ENCODE assay signal across 8 cellular contexts in the genomic region with DNA sequence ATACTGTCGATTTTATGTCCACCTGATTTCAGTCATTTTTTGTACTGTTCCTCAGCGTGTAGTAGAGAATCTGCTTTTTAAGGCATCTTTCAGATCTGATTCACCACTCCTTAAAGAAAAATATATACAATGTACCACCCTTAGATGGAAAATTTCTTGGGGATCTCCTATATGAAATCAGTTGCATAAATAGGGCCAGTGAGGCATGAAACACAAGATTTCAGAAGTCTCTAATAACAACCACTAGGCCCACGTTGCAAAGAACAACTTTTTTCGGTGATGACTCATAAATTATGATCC. TPM values are rescaled to one million over a fixed set of nuclear protein-coding genes. Genes with fewer than 3 reads are reported as not detected.
DNase-seq lines count a peak whose midpoint lies in the region; ATAC-seq and TF ChIP-seq lines count a peak whose summit lies in the region.

No MANE protein-coding gene starts in this region.

- no peaks in the 10 kb centered on the region for H3K9me3 ChIP-seq in esophagus muscularis mucosa

- POLR2A ChIA-PET in RWPE1 (lab: Yijun Ruan, JAX; ENCODE audit: low non-redundant PET) = interaction anchor here (0.6 kb wide), 1 partner anchor 41 kb away, joined by 3 read pairs; no protein-coding TSS in a partner anchor

- no peak for DNase-seq in activated CD4-positive, alpha-beta T cell treated with anti-CD3 and anti-CD28 coated beads, Interleukin-2, amount 10 ng/mL, durations not matched to agents 24 days and 14 days
- DNase-seq in activated CD4-positive, alpha-beta T cell treated with anti-CD3 and anti-CD28 coated beads, Interleukin-2, amount 50 U/mL, for 4 hours = no peak
- DNase-seq in RWPE1 (ENCODE audit: low spot score) (peak; percentile 43), esophagus muscularis mucosa (ENCODE audit: extremely low spot score) (no peak), pons (ENCODE audit: low spot score) (peak; percentile 9), NCI-H187 (lab: John Stamatoyannopoulos, UW) (no peak), GF-D8 (lab: John Stamatoyannopoulos, UW) (no peak)

- H3K36me3 ChIP-seq in esophagus muscularis mucosa = no peaks in the 10 kb centered on the region

- peaks cover 3% of the 10 kb centered on the region for H3K36me3 Mint-ChIP-seq in activated CD4-positive, alpha-beta T cell treated with anti-CD3 and anti-CD28 coated beads, Interleukin-2, amount 10 ng/mL, durations not matched to agents 24 days and 14 days (ENCODE audit: low read depth)

- TF ChIP-seq CTCF in RWPE1 (conservative IDR thresholded peaks at IDR 0.05; ENCODE audit: low read depth) (no peak), esophagus muscularis mucosa (IDR thresholded peaks at IDR 0.05) (no peak)

- CTCF ChIA-PET in RWPE1 (lab: Yijun Ruan, JAX) = interaction anchor here (1.5 kb wide), 1 partner anchor 192 kb away, joined by 3 read pairs; no protein-coding TSS in a partner anchor

- intact Hi-C loops in activated CD4-positive, alpha-beta T cell treated with anti-CD3 and anti-CD28 coated beads, Interleukin-2, amount 10 ng/mL, durations not matched to agents 24 days and 14 days (cut with micrococcal nuclease) = loop anchor here (1.0 to 10.0 kb wide), 7 partner anchors 23 to 451 kb away; partner anchors contain the start of genes LNX2, MTIF3, POLR1D and RASL11A
- intact Hi-C loops in esophagus muscularis mucosa (cut with DNase I) = loop anchor here (5.0 to 10.0 kb wide), 4 partner anchors 82 to 185 kb away; partner anchors contain the start of genes RASL11A and RPL21

- TF ChIP-seq EP300 in esophagus muscularis mucosa (IDR thresholded peaks at IDR 0.05) = no peak

- ATAC-seq in HG02798 (IDR thresholded peaks at IDR 0.05; ENCODE audit: poor library complexity, unreplicated experiment) = no peak

- H3K9me3 Mint-ChIP-seq in activated CD4-positive, alpha-beta T cell treated with anti-CD3 and anti-CD28 coated beads, Interleukin-2, amount 10 ng/mL, durations not matched to agents 24 days and 14 days = no peaks in the 10 kb centered on the region

- no peak for TF ChIP-seq POLR2A in esophagus muscularis mucosa (IDR thresholded peaks at IDR 0.05; ENCODE audit: low read depth)

- peak overlapping the region; percentile 91 for H3K4me3 Mint-ChIP-seq in activated CD4-positive, alpha-beta T cell treated with anti-CD3 and anti-CD28 coated beads, Interleukin-2, amount 10 ng/mL, durations not matched to agents 24 days and 14 days

- peak overlapping the region; percentile 76 to 94 (median 82) for H3K4me3 ChIP-seq in esophagus muscularis mucosa

- no peaks in the 10 kb centered on the region for H3K27me3 ChIP-seq in esophagus muscularis mucosa

- H3K27me3 Mint-ChIP-seq in activated CD4-positive, alpha-beta T cell treated with anti-CD3 and anti-CD28 coated beads, Interleukin-2, amount 10 ng/mL, durations not matched to agents 24 days and 14 days = no peaks in the 10 kb centered on the region

- peaks cover 43 to 63% (median 59%) of the 10 kb centered on the region in 4 donors for H3K4me1 ChIP-seq in esophagus muscularis mucosa

- H3K4me1 Mint-ChIP-seq in activated CD4-positive, alpha-beta T cell treated with anti-CD3 and anti-CD28 coated beads, Interleukin-2, amount 10 ng/mL, durations not matched to agents 24 days and 14 days = peaks cover 53% of the 10 kb centered on the region

- WGBS in esophagus muscularis mucosa = 10% methylated on average over 4 of the region's 4 CpGs

- H3K27ac ChIP-seq in RWPE1 (peak overlapping the region; percentile 89), esophagus muscularis mucosa (replicated peaks in 1 of 4) (peak overlapping the region; percentile 92 to 98 (median 96))

- H3K27ac Mint-ChIP-seq in activated CD4-positive, alpha-beta T cell treated with anti-CD3 and anti-CD28 coated beads, Interleukin-2, amount 10 ng/mL, durations not matched to agents 24 days and 14 days = peak overlapping the region; percentile 93

RNA-seq across cellular contexts. Expression of gene USP12, which starts 1.4 kb away (rescaled TPM):
- 40.6 and 47.0 TPM in 2 replicates for total RNA-seq in activated CD4-positive, alpha-beta T cell treated with anti-CD3 and anti-CD28 coated beads, Interleukin-2, amount 10 ng/mL, durations not matched to agents 24 days and 14 days
- 100 to 1,000 TPM in 1 of 4 donors, 10 to 100 TPM in 3; 55.6 to 107 (median 87.3) TPM for total RNA-seq in esophagus muscularis mucosa

Comparison
In these comparisons a context has a peak if more than half of its experiments do, and no peak if none do; other contexts are left out.
1. DNase-seq: peak in RWPE1 (single experiment) and pons (single experiment); none in activated CD4-positive, alpha-beta T cell treated with anti-CD3 and anti-CD28 coated beads, Interleukin-2, amount 10 ng/mL, durations not matched to agents 24 days and 14 days (single experiment), activated CD4-positive, alpha-beta T cell treated with anti-CD3 and anti-CD28 coated beads, Interleukin-2, amount 50 U/mL, for 4 hours (0 of 2), esophagus muscularis mucosa (single experiment), NCI-H187 (0 of 2) and GF-D8 (single experiment).